In genomic region chr6:121443953-121444590, GRCh38 we compare ENCODE assay signal across 12 cellular contexts. TPM values are rescaled to one million over a fixed set of nuclear protein-coding genes. Genes with fewer than 3 reads are reported as not detected.
DNase-seq lines count a peak whose midpoint lies in the region; ATAC-seq and TF ChIP-seq lines count a peak whose summit lies in the region.
"Had no signal": no experiment of that assay in that cellular context is flagged by ENCODE, and none has a peak within 500 bp of the region (broad histone marks: within the 10 kb centered on the region; RNA-seq: fewer than 3 reads in every experiment).

No MANE protein-coding gene starts in this region.

- WGBS in SK-N-SH (ENCODE audit: low lambda C conversion rate) = 47% methylated on average over 3 of the region's 3 CpGs

- no peak for TF ChIP-seq EP300 in SK-N-SH (IDR thresholded peaks at IDR 0.05; ENCODE audit: borderline replicate concordance in 1 of 2, low read depth in 1 of 2, low read length in 1 of 2)

- H3K79me2 ChIP-seq in SK-N-SH (ENCODE audit: insufficient read depth) (peaks cover 95% of the 10 kb centered on the region), PC-9 (ENCODE audit: low read depth) (no peaks in the 10 kb centered on the region)

- H3K27me3 ChIP-seq in SK-N-SH (ENCODE audit: insufficient read depth) = no peaks in the 10 kb centered on the region
- H3K27me3 ChIP-seq in PC-9 (ENCODE audit: insufficient read depth, low read depth) = no peaks in the 10 kb centered on the region

- peak; percentile 13 for DNase-seq in GM03348 (ENCODE audit: low spot score)
- no peak for DNase-seq in SK-N-SH
- no peak for DNase-seq in fibroblast of villous mesenchyme (ENCODE audit: low read depth)
- DNase-seq in omental fat pad (ENCODE audit: low spot score) = no peak
- no peak for DNase-seq in PC-9
- DNase-seq in activated naive CD4-positive, alpha-beta T cell treated with Interleukin-2 at 50 U/mL for 16 hours = no peak
- no peak for DNase-seq in activated CD4-positive, alpha-beta T cell treated with anti-CD3 and anti-CD28 coated beads, Interleukin-2, amount 50 U/mL, for 48 hours
- DNase-seq in activated CD4-positive, CD25-positive, alpha-beta regulatory T cell treated with anti-CD3 and anti-CD28 coated beads, Interleukin-2, amount 50 U/mL, for 72 hours = no peak
- DNase-seq: CD4-positive, alpha-beta T cell; NCI-H1436 had no signal

- H4K20me1 ChIP-seq in SK-N-SH (ENCODE audit: insufficient read depth) (peaks cover 21% of the 10 kb centered on the region), PC-9 (ENCODE audit: insufficient read depth) (no peaks in the 10 kb centered on the region)

- peak; percentile 54 for ATAC-seq in omental fat pad (ENCODE audit: low FRiP score)

- CTCF ChIA-PET in SK-N-SH (lab: Yijun Ruan, JAX) (interaction anchor here (0.5 to 3.0 kb wide), 5 partner anchors 14 to 1048 kb away, joined by 3 to 10 read pairs (median 4); no protein-coding TSS in a partner anchor), PC-9 (lab: Charles Lee) (no interaction called here)

- H3K4me1 ChIP-seq in SK-N-SH (ENCODE audit: control insufficient read depth in 1 of 2, insufficient read depth in 2 of 2, low read depth in 1 of 2, low read length in 1 of 2) (peaks cover 0 to 35% of the 10 kb centered on the region in 2 experiments; a peak in 3 of 4 replicates), PC-9 (replicated peaks; ENCODE audit: insufficient read depth) (no peaks in the 10 kb centered on the region)
- H3K4me1 ChIP-seq: prostate gland had no signal

- H3K4me2 ChIP-seq in SK-N-SH (0 out of 2 replicates have a peak overlapping the region, but pooled peaks have one; percentile 25), PC-9 (no peak overlapping the region)

- intact Hi-C loops in PC-9 (cut with micrococcal nuclease; ENCODE audit: unreplicated experiment) = no loop called here

- H3K36me3 ChIP-seq in SK-N-SH (replicated peaks in 1 of 2; ENCODE audit: control insufficient read depth in 1 of 2, insufficient read depth in 2 of 2, low read length in 1 of 2) (peaks cover 2 to 28% of the 10 kb centered on the region in 2 experiments), PC-9 (ENCODE audit: low read depth) (no peaks in the 10 kb centered on the region)
- H3K36me3 ChIP-seq: prostate gland had no signal

- POLR2A ChIA-PET in SK-N-SH (lab: Yijun Ruan, JAX) (no interaction called here), PC-9 (lab: Charles Lee; ENCODE audit: unreplicated experiment) (no interaction called here)

- H2AFZ ChIP-seq in SK-N-SH (ENCODE audit: low read depth) = no peak overlapping the region
- no peak overlapping the region for H2AFZ ChIP-seq in PC-9

- no peaks in the 10 kb centered on the region for H3K9me2 ChIP-seq in SK-N-SH
- no peaks in the 10 kb centered on the region for H3K9me2 ChIP-seq in PC-9 (ENCODE audit: insufficient read depth)

- H3K27ac ChIP-seq in SK-N-SH (ENCODE audit: low read depth in 2 of 2, low read length in 1 of 2) (peak overlapping the region in 1 of 2 experiments; percentile 28; a peak in 1 of 4 replicates), PC-9 (no peak overlapping the region)
- H3K27ac ChIP-seq: prostate gland had no signal

- H3K9me3 ChIP-seq in SK-N-SH (no peaks in the 10 kb centered on the region), PC-9 (ENCODE audit: insufficient read depth, low read depth) (no peaks in the 10 kb centered on the region)
- H3K9me3 ChIP-seq: prostate gland had no signal

- H3F3A ChIP-seq in SK-N-SH (replicated peaks; ENCODE audit: insufficient read depth) = peaks cover 5% of the 10 kb centered on the region
- no peaks in the 10 kb centered on the region for H3F3A ChIP-seq in PC-9 (ENCODE audit: insufficient read depth, low read depth)

- TF ChIP-seq CTCF in SK-N-SH (IDR thresholded peaks at IDR 0.05) (no peak), fibroblast of villous mesenchyme (IDR thresholded peaks at IDR 0.05; ENCODE audit: insufficient read depth, low read depth, low read length) (no peak), omental fat pad (IDR thresholded peaks at IDR 0.05) (no peak), PC-9 (conservative IDR thresholded peaks at IDR 0.05) (no peak)

- H3K4me3 ChIP-seq in SK-N-SH (ENCODE audit: low read depth in 2 of 2, low read length in 1 of 2) = no peak overlapping the region
- peak overlapping the region; percentile 74 for H3K4me3 ChIP-seq in fibroblast of villous mesenchyme (ENCODE audit: low read depth, low read length)
- no peak overlapping the region for H3K4me3 ChIP-seq in PC-9
- H3K4me3 ChIP-seq: prostate gland had no signal

- TF ChIP-seq RAD21 in SK-N-SH (IDR thresholded peaks at IDR 0.05; ENCODE audit: low read length) = no peak

- no peak overlapping the region for H3K9ac ChIP-seq in SK-N-SH

- no TSS peak for BruUV-seq in PC-9 (replicated peaks; lab: Mats Ljungman, UMichigan)

TF ChIP-seq in SK-N-SH, 30 proteins besides CTCF, POLR2A, EP300 and RAD21:
- TF ChIP-seq FOXJ3 (CRISPR knock-in tag; IDR thresholded peaks at IDR 0.05) = no peak
- TF ChIP-seq NFIC (IDR thresholded peaks at IDR 0.05; ENCODE audit: borderline replicate concordance) = peak; percentile 29; the same call in 1 of the 2 replicates
TF ChIP-seq in SK-N-SH: peak in this region for 1.

RNA-seq across cellular contexts. Expression of gene GJA1, which starts 8.6 kb away (rescaled TPM):
- polyA plus RNA-seq in SK-N-SH (2012; rRNA removed) = 23.5 and 30.7 TPM in 2 replicates
- polyA plus RNA-seq in SK-N-SH (2012; cell fraction: cytosol; rRNA removed) = 33.7 and 34.2 TPM in 2 replicates
- 8.4 and 19.5 TPM in 2 replicates for polyA plus RNA-seq in SK-N-SH (2012; cell fraction: nucleus; rRNA removed)
- total RNA-seq in fibroblast of villous mesenchyme (512 and 834 TPM in 2 replicates), omental fat pad (100 to 1,000 TPM in 3 of 4 donors, 10 to 100 TPM in 1; 54.2 to 339 (median 196) TPM), PC-9 (2021) (0.20 TPM in 1 of 2 replicates, not detected in the other)
- total RNA-seq: CD4-positive, alpha-beta T cell; T-helper 1 cell treated with Interleukin-12 subunit alpha and Interleukin-12 subunit beta and Interleukin-4 antibody, amounts not matched to agents 30 ng/mL and 1 ng/mL, for 36 hours had no signal

Comparison
In these comparisons a context has a peak if more than half of its experiments do, and no peak if none do; other contexts are left out.
1. RNA of gene GJA1, which starts 8.6 kb away (total RNA-seq): 512 to 834 TPM in fibroblast of villous mesenchyme and 54.2 to 339 TPM in omental fat pad; 0.20 TPM in PC-9; every median in the first group is over 10 times any median in the second.